36 cellular contexts compared by ENCODE assay signal in genomic region chr15:40988157-40988556, GRCh38. TPM values are rescaled to one million over a fixed set of nuclear protein-coding genes. Genes with fewer than 3 reads are reported as not detected.
"Had no signal": no experiment of that assay in that cellular context is flagged by ENCODE, and none has a peak within 500 bp of the region (broad histone marks: within the 10 kb centered on the region; RNA-seq: fewer than 3 reads in every experiment).

No MANE protein-coding gene starts in this region.

- H3K4me3 ChIP-seq: MG63 had no signal

- H3K27me3 ChIP-seq: MG63 had no signal

- H3K9me3 ChIP-seq: MG63 had no signal

- DNase-seq: MG63, MM.1S, MV-4-11, NCI-H1048, NCI-H1092, NCI-H1092 treated with DMSO at 0.1 percent for 48 hours, NCI-H1105, NCI-H1105 treated with DMSO at 0.1 percent for 48 hours, NCI-H1417, NCI-H1417 treated with DMSO at 0.1 percent for 48 hours, NCI-H1436, NCI-H1436 treated with DMSO at 0.1 percent for 48 hours, NCI-H146, NCI-H1694, NCI-H1694 treated with DMSO at 0.1 percent for 48 hours, NCI-H187, NCI-H187 treated with DMSO at 0.1 percent for 48 hours, NCI-H1930, NCI-H2029, NCI-H2029 treated with DMSO at 0.1 percent for 48 hours, NCI-H2081, NCI-H2081 treated with DMSO at 0.1 percent for 48 hours, NCI-H2107, NCI-H2171, NCI-H2171 treated with DMSO at 0.1 percent for 48 hours, NCI-H2227 treated with DMSO at 0.1 percent for 48 hours, NCI-H226, NCI-H345, NCI-H446, NCI-H446 treated with DMSO at 0.1 percent for 48 hours, NCI-H510A, NCI-H510A treated with DMSO at 0.1 percent for 48 hours, NCI-H524, NCI-H524 treated with DMSO at 0.1 percent for 48 hours, NCI-H526 had no signal

RNA-seq across cellular contexts. Expression of gene DLL4, which starts 59.0 kb away (rescaled TPM):
- total RNA-seq: MCF 10A had no signal
